In genomic region chr12:121214171-121214777, GRCh38 we compare ENCODE assay signal across 8 cellular contexts. TPM values are rescaled to one million over a fixed set of nuclear protein-coding genes. Genes with fewer than 3 reads are reported as not detected.
A peak's percentile ranks its signal among the peaks of the same experiment; 100 is the strongest.
DNase-seq lines count a peak whose midpoint lies in the region; ATAC-seq, FAIRE-seq and TF ChIP-seq lines count a peak whose summit lies in the region.

No MANE protein-coding gene starts in this region.

- ATAC-seq in PC-3, result no peak
- peak in 1 of 4 donors; percentile 4 for ATAC-seq in pancreas
- ATAC-seq in HG02642 (IDR thresholded peaks at IDR 0.05; ENCODE audit: poor library complexity, unreplicated experiment), result no peak
- ATAC-seq in HG03095 (IDR thresholded peaks at IDR 0.05; ENCODE audit: unreplicated experiment), result no peak

- no peaks in the 10 kb centered on the region for H3K27me3 Mint-ChIP-seq in Caco-2 (ENCODE audit: insufficient read depth, unreplicated experiment)

- intact Hi-C loops in Caco-2 (cut with micrococcal nuclease; ENCODE audit: unreplicated experiment), result loop anchor here (2.0 kb wide), 1 partner anchor 47 kb away; no protein-coding TSS in a partner anchor
- intact Hi-C loops in PC-3 (cut with micrococcal nuclease), result loop anchor here (2.0 kb wide), 2 partner anchors 81 to 89 kb away; partner anchors contain the start of gene P2RX7
- intact Hi-C loops in pancreas (cut with DNase I), result no loop called here

- no peak overlapping the region for H3K9ac ChIP-seq in PC-3 (ENCODE audit: low read length)

- no peak overlapping the region for H2AFZ ChIP-seq in PC-3 (ENCODE audit: low read length)

- H3K27me3 ChIP-seq in Caco-2 (replicated peaks; ENCODE audit: control insufficient read depth, insufficient read depth, low read length) (no peaks in the 10 kb centered on the region), PC-3 (ENCODE audit: low read length) (no peaks in the 10 kb centered on the region), pancreas (no peaks in the 10 kb centered on the region)

- POLR2A ChIA-PET in Caco-2 (lab: Charles Lee) (no interaction called here), PC-3 (lab: Charles Lee; ENCODE audit: unreplicated experiment) (no interaction called here)

- no peaks in the 10 kb centered on the region for H3F3A ChIP-seq in PC-3 (ENCODE audit: low read length, unreplicated experiment)

- no peak overlapping the region for H3K4me3 Mint-ChIP-seq in Caco-2 (ENCODE audit: unreplicated experiment)

- H3K79me2 ChIP-seq in PC-3 (ENCODE audit: low read length), result peaks cover 18% of the 10 kb centered on the region

- H3K36me3 ChIP-seq in Caco-2 (ENCODE audit: control insufficient read depth, insufficient read depth, low read length) (peaks cover 1% of the 10 kb centered on the region; the same call in 1 of the 2 replicates), PC-3 (ENCODE audit: low read depth, low read length) (no peaks in the 10 kb centered on the region), pancreas (no peaks in the 10 kb centered on the region)

- H3K4me3 ChIP-seq in Caco-2 (ENCODE audit: low read depth, low read length) (no peak overlapping the region), PC-3 (ENCODE audit: low read length) (peak overlapping the region; percentile 14; the same call in 1 of the 2 replicates), choroid plexus epithelial cell (ENCODE audit: low read depth, low read length) (no peak overlapping the region), pancreas (no peak overlapping the region)

- H3K9me3 ChIP-seq in Caco-2 (no peaks in the 10 kb centered on the region), PC-3 (ENCODE audit: low read length) (no peaks in the 10 kb centered on the region), pancreas (no peaks in the 10 kb centered on the region)

- H3K9me2 ChIP-seq in PC-3 (replicated peaks; ENCODE audit: low read length), result no peaks in the 10 kb centered on the region

- no peaks in the 10 kb centered on the region for H3K9me3 Mint-ChIP-seq in Caco-2 (ENCODE audit: unreplicated experiment)

- peaks cover 32% of the 10 kb centered on the region for H3K36me3 Mint-ChIP-seq in Caco-2 (ENCODE audit: insufficient read depth, unreplicated experiment)

- peaks cover 15% of the 10 kb centered on the region for H3K4me1 Mint-ChIP-seq in Caco-2 (ENCODE audit: low read depth, unreplicated experiment)

- H3K4me1 ChIP-seq in Caco-2 (peaks cover 35% of the 10 kb centered on the region), PC-3 (ENCODE audit: insufficient read depth, low read length) (peaks cover 36% of the 10 kb centered on the region), pancreas (peaks cover 36 to 56% (median 42%) of the 10 kb centered on the region in 3 donors)

- TF ChIP-seq CTCF in Caco-2 (IDR thresholded peaks at IDR 0.05; ENCODE audit: insufficient read depth in 1 of 2, low read depth in 1 of 2, low read length in 1 of 2, severe bottlenecking in 1 of 2, unreplicated experiment in 1 of 2) (no peak), PC-3 (conservative IDR thresholded peaks at IDR 0.05; ENCODE audit: low read depth, low read length) (no peak), choroid plexus epithelial cell (conservative IDR thresholded peaks at IDR 0.05; ENCODE audit: low read depth, low read length) (no peak), pancreas (IDR thresholded peaks at IDR 0.05) (no peak)

- peak overlapping the region; percentile 53 for H3K27ac Mint-ChIP-seq in Caco-2 (ENCODE audit: unreplicated experiment)

- peak overlapping the region; percentile 69 for H3K4me2 ChIP-seq in PC-3 (ENCODE audit: low read length)

- DNase-seq in Caco-2, result no peak
- no peak for DNase-seq in PC-3
- peak; percentile 61 for DNase-seq in choroid plexus epithelial cell (ENCODE audit: low read depth)
- no peak for DNase-seq in pancreas
- no peak for DNase-seq in 8988T
- no peak for DNase-seq in effector CD4-positive, alpha-beta T cell

- BruUV-seq in Caco-2 (replicated peaks; lab: Mats Ljungman, UMichigan), result no TSS peak
- BruUV-seq in PC-3 (replicated peaks; lab: Mats Ljungman, UMichigan), result no TSS peak

- WGBS in pancreas, 2 donors, result 51 to 71% methylated on average over 11 of the region's 11 CpGs

- no peak for FAIRE-seq in pancreas (lab: Jason Lieb, UNC)

- H4K20me1 ChIP-seq in PC-3 (ENCODE audit: low read length), result no peaks in the 10 kb centered on the region

- peak overlapping the region; percentile 41 for H3K27ac ChIP-seq in PC-3 (ENCODE audit: low read length)
- H3K27ac ChIP-seq in pancreas, result peak overlapping the region; percentile 41 to 93 (median 74)

- CTCF ChIA-PET in Caco-2 (lab: Charles Lee), result no interaction called here
- CTCF ChIA-PET in PC-3 (lab: Charles Lee), result no interaction called here

RNA-seq across cellular contexts. Expression of gene P2RX4, which starts 4.3 kb away (rescaled TPM):
- 40.4 and 44.7 TPM in 2 replicates for total RNA-seq in Caco-2 (2022)
- 19.4 and 21.6 TPM in 2 replicates for total RNA-seq in PC-3 (2014; rRNA removed)
- 10 to 100 TPM; 27.5 to 60.1 (median 33.3) TPM for total RNA-seq in pancreas
- polyA plus RNA-seq in pancreas, result 10 to 100 TPM; 31.4 to 34.0 TPM

Comparison
In these comparisons a context has a peak if more than half of its experiments do, and no peak if none do; other contexts are left out.
1. intact Hi-C loops: an anchor here in Caco-2 (2.0 kb wide) and PC-3 (2.0 kb wide); none called in pancreas.